Comparison of ENCODE assay signal across 8 cellular contexts in the genomic region with DNA sequence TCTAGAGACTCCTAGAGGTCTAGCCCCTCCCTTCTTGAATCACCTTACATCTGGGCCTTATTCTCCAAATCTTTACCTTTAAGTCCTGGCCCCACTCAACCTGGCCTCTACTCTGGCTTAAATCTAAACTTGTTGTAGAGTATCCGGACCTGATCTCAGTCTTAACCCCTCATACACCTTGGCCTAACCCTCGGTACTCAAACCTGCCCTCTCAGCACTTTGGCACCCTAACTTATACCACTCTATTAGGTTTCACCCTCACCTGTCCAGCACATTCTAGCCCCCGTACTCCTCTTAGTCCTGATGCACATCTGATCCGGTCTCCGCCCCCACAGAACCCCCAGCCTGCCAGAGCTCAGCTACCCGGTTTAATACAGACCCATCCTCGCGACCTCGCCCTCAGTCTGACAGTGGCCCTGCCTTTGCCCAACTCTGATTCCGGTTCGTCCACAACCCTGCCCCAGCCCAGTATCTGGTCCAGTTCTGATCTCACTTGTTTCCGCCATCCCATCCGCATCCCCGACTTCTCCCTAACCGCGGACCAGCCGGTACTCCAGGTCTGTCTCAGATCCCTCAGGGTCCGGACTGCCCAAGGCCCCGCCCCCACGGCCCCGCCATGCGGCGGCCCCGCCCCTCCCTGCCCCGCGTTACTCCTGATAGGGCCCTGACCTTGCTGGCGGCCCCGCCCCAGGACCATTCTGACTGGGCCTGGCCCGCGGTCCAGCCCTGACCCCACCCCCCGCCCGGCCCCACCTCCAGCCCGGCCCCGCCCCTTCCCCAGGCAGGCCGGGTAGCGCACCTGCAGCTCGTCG. TPM values are rescaled to one million over a fixed set of nuclear protein-coding genes. Genes with fewer than 3 reads are reported as not detected.
A peak's percentile ranks its signal among the peaks of the same experiment; 100 is the strongest.
DNase-seq lines count a peak whose midpoint lies in the region; ATAC-seq and TF ChIP-seq lines count a peak whose summit lies in the region.

No MANE protein-coding gene starts in this region.

- H3K9me3 Mint-ChIP-seq in activated T-helper 2 cell treated with anti-CD3 and anti-CD28 coated beads, Interferon-gamma antibody, Interleukin-2, Interleukin-4, amounts not matched to agents 10 μg/mL and 5 μg/mL and 100 μg/mL, durations not matched to agents 14 hours and 24 hours and 36 hours = no peaks in the 10 kb centered on the region
- no peaks in the 10 kb centered on the region for H3K9me3 Mint-ChIP-seq in naive thymus-derived CD4-positive, alpha-beta T cell

- TF ChIP-seq CTCF in fibroblast of mammary gland (conservative IDR thresholded peaks at IDR 0.05; ENCODE audit: control insufficient read depth, insufficient read depth, low read depth, low read length) = no peak

- H3K27ac Mint-ChIP-seq in activated T-helper 2 cell treated with anti-CD3 and anti-CD28 coated beads, Interferon-gamma antibody, Interleukin-2, Interleukin-4, amounts not matched to agents 10 μg/mL and 5 μg/mL and 100 μg/mL, durations not matched to agents 14 hours and 24 hours and 36 hours = no peak overlapping the region
- peak overlapping the region; percentile 47 to 88 (median 78) for H3K27ac Mint-ChIP-seq in naive thymus-derived CD4-positive, alpha-beta T cell

- H3K4me3 Mint-ChIP-seq in activated T-helper 2 cell treated with anti-CD3 and anti-CD28 coated beads, Interferon-gamma antibody, Interleukin-2, Interleukin-4, amounts not matched to agents 10 μg/mL and 5 μg/mL and 100 μg/mL, durations not matched to agents 14 hours and 24 hours and 36 hours (ENCODE audit: low read depth) = peak overlapping the region; percentile 80
- H3K4me3 Mint-ChIP-seq in naive thymus-derived CD4-positive, alpha-beta T cell = peak overlapping the region; percentile 84 to 95 (median 89)

- POLR2A ChIA-PET in naive thymus-derived CD4-positive, alpha-beta T cell (lab: Charles Lee) = interaction anchor here (0.7 to 2.6 kb wide), 8 partner anchors 12 to 531 kb away, joined by 3 to 27 read pairs (median 4); a partner anchor contains a TSS

- peaks cover 8 to 12% of the 10 kb centered on the region in 2 donors for H3K4me1 ChIP-seq in naive thymus-derived CD4-positive, alpha-beta T cell (ENCODE audit: control insufficient read depth in 2 of 2, insufficient read depth in 2 of 2, low read length in 2 of 2)

- H3K4me1 Mint-ChIP-seq in activated T-helper 2 cell treated with anti-CD3 and anti-CD28 coated beads, Interferon-gamma antibody, Interleukin-2, Interleukin-4, amounts not matched to agents 10 μg/mL and 5 μg/mL and 100 μg/mL, durations not matched to agents 14 hours and 24 hours and 36 hours (ENCODE audit: low read depth) = peaks cover 23% of the 10 kb centered on the region
- peaks cover 22 to 35% (median 31%) of the 10 kb centered on the region in 7 donors for H3K4me1 Mint-ChIP-seq in naive thymus-derived CD4-positive, alpha-beta T cell

- H3K27me3 Mint-ChIP-seq in activated T-helper 2 cell treated with anti-CD3 and anti-CD28 coated beads, Interferon-gamma antibody, Interleukin-2, Interleukin-4, amounts not matched to agents 10 μg/mL and 5 μg/mL and 100 μg/mL, durations not matched to agents 14 hours and 24 hours and 36 hours (ENCODE audit: low read depth) = peaks cover 20% of the 10 kb centered on the region
- peaks cover 0 to 28% (median 2%) of the 10 kb centered on the region in 5 donors for H3K27me3 Mint-ChIP-seq in naive thymus-derived CD4-positive, alpha-beta T cell

- H3K36me3 Mint-ChIP-seq in activated T-helper 2 cell treated with anti-CD3 and anti-CD28 coated beads, Interferon-gamma antibody, Interleukin-2, Interleukin-4, amounts not matched to agents 10 μg/mL and 5 μg/mL and 100 μg/mL, durations not matched to agents 14 hours and 24 hours and 36 hours (ENCODE audit: low read depth) = no peaks in the 10 kb centered on the region
- peaks cover 0 to 2% (median 0%) of the 10 kb centered on the region in 5 donors for H3K36me3 Mint-ChIP-seq in naive thymus-derived CD4-positive, alpha-beta T cell

- peak overlapping the region; percentile 59 for H3K4me3 ChIP-seq in fibroblast of mammary gland (ENCODE audit: control insufficient read depth, low read depth, low read length)
- H3K4me3 ChIP-seq in naive thymus-derived CD4-positive, alpha-beta T cell (ENCODE audit: low read length) = peak overlapping the region; percentile 78

- CTCF ChIA-PET in naive thymus-derived CD4-positive, alpha-beta T cell (lab: Charles Lee) = interaction anchor here (1.2 to 2.0 kb wide), 3 partner anchors 53 to 83 kb away, joined by 3 to 10 read pairs (median 4); no protein-coding TSS in a partner anchor

- H3K36me3 ChIP-seq in naive thymus-derived CD4-positive, alpha-beta T cell (ENCODE audit: control insufficient read depth in 2 of 3, insufficient read depth in 3 of 3, low read length in 3 of 3) = peaks cover 0 to 9% (median 0%) of the 10 kb centered on the region in 3 experiments

- peak overlapping the region; percentile 64 for H3K27ac ChIP-seq in naive thymus-derived CD4-positive, alpha-beta T cell (ENCODE audit: low read depth, low read length)

- intact Hi-C loops in activated T-helper 2 cell treated with anti-CD3 and anti-CD28 coated beads, Interferon-gamma antibody, Interleukin-2, Interleukin-4, amounts not matched to agents 10 μg/mL and 5 μg/mL and 100 μg/mL, durations not matched to agents 14 hours and 24 hours and 36 hours (cut with micrococcal nuclease) = loop anchor here (2.0 to 5.0 kb wide), 2 partner anchors 54 to 77 kb away; a partner anchor contains a TSS
- intact Hi-C loops in naive thymus-derived CD4-positive, alpha-beta T cell (cut with micrococcal nuclease) = loop anchor here (1.0 to 10.0 kb wide), 7 partner anchors 53 to 530 kb away; a partner anchor contains a TSS

- DNase-seq in COR-L47 (lab: John Stamatoyannopoulos, UW) (peak; percentile 85), LoVo (ENCODE audit: low spot score) (peak; percentile 56), RPMI8226 (peak; percentile 96), fibroblast of mammary gland (ENCODE audit: low read depth) (peak; percentile 73)
- peak; percentile 71 for DNase-seq in activated T-helper 2 cell treated with anti-CD3 and anti-CD28 coated beads, Interferon-gamma antibody, Interleukin-2, Interleukin-4, amounts not matched to agents 10 μg/mL and 5 μg/mL and 100 μg/mL, durations not matched to agents 14 hours and 24 hours and 36 hours (ENCODE audit: low spot score)
- peak; percentile 48 to 79 (median 61) for DNase-seq in naive thymus-derived CD4-positive, alpha-beta T cell
- peak; percentile 60 to 76 for DNase-seq in stimulated activated CD8-positive, alpha-beta memory T cell treated with anti-CD3 and anti-CD28 coated beads, Interleukin-7, amount 100 ng/mL, for 48 hours (ENCODE audit: extremely low read depth in 1 of 2, low read depth in 1 of 2)

- H3K27me3 ChIP-seq in naive thymus-derived CD4-positive, alpha-beta T cell (ENCODE audit: control insufficient read depth in 2 of 2, insufficient read depth in 2 of 2, low read length in 2 of 2) = no peaks in the 10 kb centered on the region

- peak; percentile 63 for ATAC-seq in GM21786 (IDR thresholded peaks at IDR 0.05; ENCODE audit: unreplicated experiment)
- peak; percentile 89 for ATAC-seq in naive thymus-derived CD4-positive, alpha-beta T cell

- H3K9me3 ChIP-seq in naive thymus-derived CD4-positive, alpha-beta T cell (ENCODE audit: control insufficient read depth in 2 of 3, low read length in 3 of 3) = no peaks in the 10 kb centered on the region

RNA-seq across cellular contexts. Expression of a gene that starts 1.4 kb away (rescaled TPM):
- total RNA-seq in activated T-helper 2 cell treated with anti-CD3 and anti-CD28 coated beads, Interferon-gamma antibody, Interleukin-2, Interleukin-4, amounts not matched to agents 10 μg/mL and 5 μg/mL and 100 μg/mL, durations not matched to agents 14 hours and 24 hours and 36 hours = 5.0 and 5.6 TPM in 2 replicates
- total RNA-seq in naive thymus-derived CD4-positive, alpha-beta T cell = 10 to 100 TPM; 13.2 to 24.2 (median 19.4) TPM
- polyA plus RNA-seq in naive thymus-derived CD4-positive, alpha-beta T cell = 1 to 10 TPM; 3.6 to 7.9 TPM

Comparison
In these comparisons a context has a peak if more than half of its experiments do, and no peak if none do; other contexts are left out.
1. Peak in every context shown above with its lines: DNase-seq, ATAC-seq, H3K4me3 ChIP-seq and H3K27ac ChIP-seq.